ENCODE assay signal across 22 cellular contexts in genomic region chr21:27372381-27372780, GRCh38.
"Had no signal": no experiment of that assay in that cellular context is flagged by ENCODE, and none has a peak within 500 bp of the region (broad histone marks: within the 10 kb centered on the region; RNA-seq: fewer than 3 reads in every experiment).

No MANE protein-coding gene starts in this region.

- H3K27ac ChIP-seq: body of pancreas, hepatocyte, left lung, neutrophil, pancreas, psoas muscle, testis, vagina had no signal

- ATAC-seq: activated T-helper 17 cell treated with anti-CD3 and anti-CD28 coated beads, Interleukin-2, amount 50 U/mL, for 72 hours; body of pancreas; left lung; pancreas; psoas muscle; stimulated activated effector memory CD8-positive, alpha-beta T cell treated with anti-CD3 and anti-CD28 coated beads, Interleukin-12 subunit alpha, Interleukin-12 subunit beta, amount 100 ng/mL, for 72 hours had no signal

- H3K4me1 ChIP-seq: left lung, pancreas, psoas muscle, testis had no signal

- H3K36me3 ChIP-seq: left lung, neutrophil, pancreas, vagina had no signal

- H2AFZ ChIP-seq: hepatocyte had no signal

- DNase-seq: activated CD4-positive, alpha-beta T cell treated with anti-CD3 and anti-CD28 coated beads for 1 hour; activated naive CD4-positive, alpha-beta T cell; activated naive CD8-positive, alpha-beta T cell treated with anti-CD3 and anti-CD28 coated beads for 36 hours; activated T-cell treated with anti-CD3 and anti-CD28 coated beads, Interleukin-2, amount 50 U/mL, for 24 hours; amniotic stem cell; body of pancreas; central memory CD4-positive, alpha-beta T cell; effector memory CD4-positive, alpha-beta T cell; glutamatergic neuron; immature natural killer cell; left lung; pancreas; psoas muscle; right cardiac atrium; stimulated activated CD4-positive, alpha-beta T cell treated with anti-CD3 and anti-CD28 coated beads, Interleukin-2, amount 100 ng/mL, for 24 hours; T-helper 1 cell; testis had no signal

- H3K9me3 ChIP-seq: body of pancreas, left lung, neutrophil, pancreas, psoas muscle, testis, vagina had no signal

- H3K27me3 ChIP-seq: body of pancreas, hepatocyte, left lung, neutrophil, pancreas, testis, vagina had no signal

- H3K4me3 ChIP-seq: body of pancreas, hepatocyte, left lung, pancreas, psoas muscle, testis, vagina had no signal

- H3K4me2 ChIP-seq: hepatocyte had no signal
